In genomic region chr3:40845447-40845846, GRCh38 we compare ENCODE assay signal across 19 cellular contexts.
"Had no signal": no experiment of that assay in that cellular context is flagged by ENCODE, and none has a peak within 500 bp of the region (broad histone marks: within the 10 kb centered on the region; RNA-seq: fewer than 3 reads in every experiment).

No MANE protein-coding gene starts in this region.

- DNase-seq: activated CD4-positive, alpha-beta T cell treated with anti-CD3 and anti-CD28 coated beads for 48 hours; activated CD4-positive, alpha-beta T cell treated with anti-CD3 and anti-CD28 coated beads, Interleukin-2, amount 50 U/mL, for 4 hours; activated CD4-positive, CD25-positive, alpha-beta regulatory T cell treated with anti-CD3 and anti-CD28 coated beads, Interleukin-2, amount 50 U/mL, for 72 hours; activated CD8-positive, alpha-beta memory T cell treated with anti-CD3 and anti-CD28 coated beads, Interleukin-2, amount 10 ng/mL, durations not matched to agents 7 days and 5 days; activated effector memory CD4-positive, alpha-beta T cell treated with Interleukin-2 at 50 U/mL for 16 hours; activated naive CD4-positive, alpha-beta T cell; activated T-cell treated with anti-CD3 and anti-CD28 coated beads, Interleukin-2, amount 50 U/mL, for 24 hours; aorta; central memory CD4-positive, alpha-beta T cell; KG1; MM.1S; NCI-H1092; NCI-H1417; NCI-H187; NCI-H2081 treated with DMSO at 0.1 percent for 48 hours; NCI-H446; NCI-H524; PC-3; SHP77 treated with DMSO at 0.1 percent for 48 hours had no signal
